1 cellular context compared by ENCODE assay signal in the genomic region with DNA sequence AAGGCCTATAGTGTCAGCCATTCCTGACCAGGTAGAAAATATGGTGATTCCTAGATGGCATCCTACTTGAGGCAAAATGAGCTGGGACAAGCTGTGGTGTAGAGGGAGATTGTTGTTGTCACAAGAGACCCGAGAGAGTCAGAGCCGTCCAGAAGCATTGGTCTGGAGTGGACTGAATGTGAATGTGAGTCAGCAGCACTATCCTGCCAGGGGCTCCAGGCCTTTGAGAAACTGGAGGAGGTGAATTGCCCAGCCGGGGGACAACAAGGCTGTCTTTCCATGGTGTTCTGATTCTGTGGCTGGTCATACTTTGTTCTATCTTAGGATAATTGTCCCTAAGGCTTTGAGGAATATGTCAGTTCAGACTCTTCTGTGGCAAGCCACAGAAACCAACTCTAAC.
TF ChIP-seq lines count a peak whose summit lies in the region.

No MANE protein-coding gene starts in this region.

TF ChIP-seq in K562, 482 proteins besides CTCF, POLR2A, EP300 and RAD21:
- TF ChIP-seq TBL1XR1 (IDR thresholded peaks at IDR 0.05; ENCODE audit: low read length in 2 of 2) (no peak), STAT5A (IDR thresholded peaks at IDR 0.05; ENCODE audit: borderline replicate concordance, low read length) (no peak)
- TF ChIP-seq, protein P1, sequence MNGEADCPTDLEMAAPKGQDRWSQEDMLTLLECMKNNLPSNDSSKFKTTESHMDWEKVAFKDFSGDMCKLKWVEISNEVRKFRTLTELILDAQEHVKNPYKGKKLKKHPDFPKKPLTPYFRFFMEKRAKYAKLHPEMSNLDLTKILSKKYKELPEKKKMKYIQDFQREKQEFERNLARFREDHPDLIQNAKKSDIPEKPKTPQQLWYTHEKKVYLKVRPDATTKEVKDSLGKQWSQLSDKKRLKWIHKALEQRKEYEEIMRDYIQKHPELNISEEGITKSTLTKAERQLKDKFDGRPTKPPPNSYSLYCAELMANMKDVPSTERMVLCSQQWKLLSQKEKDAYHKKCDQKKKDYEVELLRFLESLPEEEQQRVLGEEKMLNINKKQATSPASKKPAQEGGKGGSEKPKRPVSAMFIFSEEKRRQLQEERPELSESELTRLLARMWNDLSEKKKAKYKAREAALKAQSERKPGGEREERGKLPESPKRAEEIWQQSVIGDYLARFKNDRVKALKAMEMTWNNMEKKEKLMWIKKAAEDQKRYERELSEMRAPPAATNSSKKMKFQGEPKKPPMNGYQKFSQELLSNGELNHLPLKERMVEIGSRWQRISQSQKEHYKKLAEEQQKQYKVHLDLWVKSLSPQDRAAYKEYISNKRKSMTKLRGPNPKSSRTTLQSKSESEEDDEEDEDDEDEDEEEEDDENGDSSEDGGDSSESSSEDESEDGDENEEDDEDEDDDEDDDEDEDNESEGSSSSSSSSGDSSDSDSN (IDR thresholded peaks at IDR 0.05; ENCODE audit: borderline replicate concordance in 1 of 2, low read depth in 2 of 2, low read length in 2 of 2), result no peak
